ENCODE assay signal across 15 cellular contexts in the genomic region with DNA sequence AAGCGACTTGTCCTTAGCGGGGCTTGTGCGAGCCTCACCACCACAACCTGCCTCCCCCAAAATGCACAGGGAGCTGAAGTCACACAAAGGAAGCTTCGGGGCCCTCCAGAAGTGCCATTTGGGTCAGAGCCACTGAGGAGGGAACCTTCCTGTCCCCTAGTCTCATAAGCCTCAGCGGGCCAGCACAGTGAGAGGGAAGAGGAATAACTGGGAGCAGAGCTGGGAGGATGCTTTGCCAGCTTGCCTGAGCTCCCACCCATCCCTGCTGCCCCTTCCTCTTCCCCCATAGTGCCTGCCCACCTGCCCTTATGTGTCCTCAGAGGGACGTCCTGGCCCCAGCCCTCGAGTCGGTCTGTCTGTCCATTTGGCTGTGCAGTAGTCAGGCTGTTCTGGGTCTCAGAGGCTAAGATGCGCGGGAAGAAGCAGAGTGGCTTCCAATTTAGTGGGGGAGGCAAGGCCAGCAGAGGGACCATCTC. TPM values are rescaled to one million over a fixed set of nuclear protein-coding genes. Genes with fewer than 3 reads are reported as not detected.
"Had no signal": no experiment of that assay in that cellular context is flagged by ENCODE, and none has a peak within 500 bp of the region (broad histone marks: within the 10 kb centered on the region; RNA-seq: fewer than 3 reads in every experiment).

No MANE protein-coding gene starts in this region.

- H3K4me3 ChIP-seq: dorsolateral prefrontal cortex, gastroesophageal sphincter, heart right ventricle had no signal

- H3K9me3 Mint-ChIP-seq: neural crest cell, type B pancreatic cell, WTC11 had no signal

- ATAC-seq: WTC11 had no signal

- H3K36me3 Mint-ChIP-seq: type B pancreatic cell, WTC11 had no signal

- H3K4me1 Mint-ChIP-seq: neural crest cell had no signal

- H3K27ac Mint-ChIP-seq: type B pancreatic cell, WTC11 had no signal

- H3K36me3 ChIP-seq: gastroesophageal sphincter, heart right ventricle had no signal

- H3K4me1 ChIP-seq: gastroesophageal sphincter, parathyroid adenoma, SJCRH30 had no signal

- DNase-seq: activated CD4-positive, alpha-beta T cell treated with anti-CD3 and anti-CD28 coated beads for 48 hours; heart right ventricle; left colon; stimulated activated CD4-positive, alpha-beta T cell treated with anti-CD3 and anti-CD28 coated beads, Interleukin-15, amount 100 ng/mL, for 24 hours; stimulated activated CD4-positive, alpha-beta T cell treated with anti-CD3 and anti-CD28 coated beads, Interleukin-4, amount 100 ng/mL, for 1 hour; stimulated activated naive CD4-positive, alpha-beta T cell treated with Interleukin-2 at 50 U/mL for 16 hours had no signal

- H3K27ac ChIP-seq: dorsolateral prefrontal cortex, gastroesophageal sphincter, heart right ventricle, parathyroid adenoma had no signal

- H3K9ac ChIP-seq: parathyroid adenoma had no signal

- H2AFZ ChIP-seq: parathyroid adenoma had no signal

- H3K4me3 Mint-ChIP-seq: neural crest cell, type B pancreatic cell, WTC11 had no signal

- H3K27me3 ChIP-seq: dorsolateral prefrontal cortex, gastroesophageal sphincter, heart right ventricle, SJCRH30 had no signal

- H3K9me3 ChIP-seq: gastroesophageal sphincter had no signal

RNA-seq across cellular contexts. Expression of a gene that starts 51.8 kb away (rescaled TPM):
- total RNA-seq: bronchial epithelial cell, lung microvascular endothelial cell, SJCRH30, WTC11 had no signal

RNA-seq across cellular contexts. Expression of a gene that starts 58.7 kb away (rescaled TPM):
- total RNA-seq: bronchial epithelial cell, WTC11 had no signal
